Comparison of ENCODE assay signal across 24 cellular contexts in genomic region chr14:34172052-34172451, GRCh38.
A peak's percentile ranks its signal among the peaks of the same experiment; 100 is the strongest.
DNase-seq lines count a peak whose midpoint lies in the region; ATAC-seq, FAIRE-seq and TF ChIP-seq lines count a peak whose summit lies in the region.
"Had no signal": no experiment of that assay in that cellular context is flagged by ENCODE, and none has a peak within 500 bp of the region (broad histone marks: within the 10 kb centered on the region; RNA-seq: fewer than 3 reads in every experiment).

No MANE protein-coding gene starts in this region.

- no peaks in the 10 kb centered on the region for H3K36me3 Mint-ChIP-seq in Calu3 (ENCODE audit: insufficient read depth, unreplicated experiment)
- no peaks in the 10 kb centered on the region for H3K36me3 Mint-ChIP-seq in nephron progenitor cell (ENCODE audit: low read depth)
- H3K36me3 Mint-ChIP-seq: CD14-positive monocyte; CD8-positive, alpha-beta memory T cell had no signal

- BruUV-seq in Calu3 (replicated peaks; lab: Mats Ljungman, UMichigan), result no TSS peak

- no peak overlapping the region for H3K4me3 ChIP-seq in kidney (ENCODE audit: low read length in 2 of 2)
- H3K4me3 ChIP-seq in heart right ventricle, result no peak overlapping the region
- H3K4me3 ChIP-seq: BLaER1 treated with 17β-estradiol and CSF1 and Interleukin-3, amounts not matched to agents 10 nM and 100 nM; GM23248 had no signal

- peaks cover 17 to 23% of the 10 kb centered on the region in 2 donors for H3K4me1 ChIP-seq in kidney (ENCODE audit: control insufficient read depth in 1 of 2, insufficient read depth in 1 of 2, low read depth in 1 of 2, low read length in 2 of 2)
- peaks cover 0 to 32% (median 18%) of the 10 kb centered on the region in 9 donors for H3K4me1 ChIP-seq in heart right ventricle
- H3K4me1 ChIP-seq: BE2C had no signal

- H3K27me3 Mint-ChIP-seq in Calu3 (ENCODE audit: unreplicated experiment), result peaks cover 8% of the 10 kb centered on the region
- peaks cover 6% of the 10 kb centered on the region for H3K27me3 Mint-ChIP-seq in nephron progenitor cell (ENCODE audit: low read depth, poor library complexity)
- H3K27me3 Mint-ChIP-seq: CD4-positive, alpha-beta T cell had no signal

- DNase-seq in Calu3 (no peak), kidney (no peak), nephron progenitor cell (no peak), heart right ventricle (no peak), H4 (ENCODE audit: low spot score) (no peak)
- DNase-seq: AML-193; BE2C; CD4-positive, alpha-beta T cell; CD8-positive, alpha-beta memory T cell; DMS53; DMS79 treated with DMSO at 0.1 percent for 48 hours; GF-D8; GM23248; H9 had no signal

- H3K9ac ChIP-seq in kidney (ENCODE audit: low read length in 2 of 2), result no peak overlapping the region
- H3K9ac ChIP-seq: BLaER1 treated with 17β-estradiol and CSF1 and Interleukin-3, amounts not matched to agents 10 nM and 100 nM; GM23248 had no signal

- H3K27me3 ChIP-seq in heart right ventricle, result no peaks in the 10 kb centered on the region

- H3K27ac ChIP-seq in kidney (ENCODE audit: low read depth in 2 of 2, low read length in 2 of 2) (no peak overlapping the region), heart right ventricle (peak overlapping the region in 1 of 10 donors; percentile 3)
- H3K27ac ChIP-seq: 22Rv1; BLaER1 treated with 17β-estradiol and CSF1 and Interleukin-3, amounts not matched to agents 10 nM and 100 nM; GM23248 had no signal

- H3K27ac Mint-ChIP-seq in Calu3 (ENCODE audit: unreplicated experiment) (no peak overlapping the region), nephron progenitor cell (peak overlapping the region; percentile 77)
- H3K27ac Mint-ChIP-seq: CD14-positive monocyte; CD4-positive, alpha-beta T cell; CD8-positive, alpha-beta memory T cell had no signal

- H3K9me3 ChIP-seq in kidney (ENCODE audit: control insufficient read depth in 1 of 2, low read length in 2 of 2) (no peaks in the 10 kb centered on the region), heart right ventricle (no peaks in the 10 kb centered on the region)
- H3K9me3 ChIP-seq: BE2C; BLaER1 treated with 17β-estradiol and CSF1 and Interleukin-3, amounts not matched to agents 10 nM and 100 nM had no signal

- intact Hi-C loops in Calu3 (cut with micrococcal nuclease; ENCODE audit: unreplicated experiment) (loop anchor here (5.0 kb wide), 1 partner anchor 50 kb away; no protein-coding TSS in a partner anchor), kidney (cut with DNase I) (no loop called here), heart right ventricle (cut with DNase I) (no loop called here)

- FAIRE-seq in kidney (lab: Jason Lieb, UNC), result peak; percentile 19
- FAIRE-seq: A204.1, GM12891, GM18507, GM19239, H1 had no signal

- H3K4me3 Mint-ChIP-seq in Calu3 (ENCODE audit: low read depth, unreplicated experiment), result peak overlapping the region; percentile 36
- H3K4me3 Mint-ChIP-seq in nephron progenitor cell, result peak overlapping the region; percentile 9
- H3K4me3 Mint-ChIP-seq: CD14-positive monocyte; CD4-positive, alpha-beta T cell; CD8-positive, alpha-beta memory T cell; H9 had no signal

- H3K9me3 Mint-ChIP-seq in Calu3 (ENCODE audit: low read depth, unreplicated experiment) (no peaks in the 10 kb centered on the region), nephron progenitor cell (no peaks in the 10 kb centered on the region)
- H3K9me3 Mint-ChIP-seq: CD4-positive, alpha-beta T cell; CD8-positive, alpha-beta memory T cell; H9 had no signal

- WGBS in heart right ventricle, 2 donors, result 64 to 73% methylated on average over 1 of the region's 1 CpG

- no peaks in the 10 kb centered on the region for H3K36me3 ChIP-seq in kidney (ENCODE audit: control insufficient read depth in 1 of 2, insufficient read depth in 2 of 2, low read length in 2 of 2)
- no peaks in the 10 kb centered on the region for H3K36me3 ChIP-seq in heart right ventricle
- H3K36me3 ChIP-seq: BE2C; BLaER1 treated with 17β-estradiol and CSF1 and Interleukin-3, amounts not matched to agents 10 nM and 100 nM had no signal

- ATAC-seq in GM18517 (IDR thresholded peaks at IDR 0.05; ENCODE audit: unreplicated experiment) (no peak), heart right ventricle (no peak)
- ATAC-seq: HCT116 had no signal

- no peak for TF ChIP-seq CTCF in Calu3 (IDR thresholded peaks at IDR 0.05; ENCODE audit: unreplicated experiment)
- no peak for TF ChIP-seq CTCF in kidney (IDR thresholded peaks at IDR 0.05; ENCODE audit: borderline replicate concordance, extremely low read depth, insufficient read depth)
- no peak for TF ChIP-seq CTCF in nephron progenitor cell (IDR thresholded peaks at IDR 0.05)
- TF ChIP-seq CTCF in heart right ventricle (IDR thresholded peaks at IDR 0.05), result no peak

- CTCF ChIA-PET in Calu3 (lab: Charles Lee), result no interaction called here

- H3K4me1 Mint-ChIP-seq in Calu3 (ENCODE audit: low read depth, unreplicated experiment), result peaks cover 20% of the 10 kb centered on the region
- peaks cover 79% of the 10 kb centered on the region for H3K4me1 Mint-ChIP-seq in nephron progenitor cell
- H3K4me1 Mint-ChIP-seq: CD8-positive, alpha-beta memory T cell; H9 had no signal
